ENCODE assay signal across 8 cellular contexts in genomic region chr1:63367218-63368103, GRCh38. TPM values are rescaled to one million over a fixed set of nuclear protein-coding genes. Genes with fewer than 3 reads are reported as not detected.
DNase-seq lines count a peak whose midpoint lies in the region; ATAC-seq and TF ChIP-seq lines count a peak whose summit lies in the region.

Gene ALG6 (plus strand): TSS chr1:63367627. CDS start chr1:63370978, 3,351 bp downstream.

- peak within 1 kb of the TSS; percentile 75 to 81 for H3K27ac ChIP-seq in mucosa of rectum (ENCODE audit: low read depth in 2 of 2, low read length in 2 of 2)

- no peaks in the 10 kb centered on the region for H3K9me3 ChIP-seq in mucosa of rectum (ENCODE audit: control insufficient read depth in 2 of 2, low read length in 2 of 2)

- peak; percentile 99 for DNase-seq in DMS53 (lab: John Stamatoyannopoulos, UW)
- DNase-seq in Jurkat, Clone E6-1 (ENCODE audit: low read depth, low spot score), result peak; percentile 75
- DNase-seq in OCI-M2 (lab: John Stamatoyannopoulos, UW; ENCODE audit: unreplicated experiment), result peak; percentile 52
- peak; percentile 94 for DNase-seq in activated T-cell treated with anti-CD3 and anti-CD28 coated beads, Interleukin-2, amount 50 U/mL, for 1 hour
- peak; percentile 94 to 96 for DNase-seq in erythroblast (lab: John Stamatoyannopoulos, UW)
- DNase-seq in stimulated activated CD8-positive, alpha-beta memory T cell treated with anti-CD3 and anti-CD28 coated beads, Interleukin-4, amount 100 ng/mL, for 4 hours (ENCODE audit: low read depth in 2 of 2, low spot score in 1 of 2), result peak; percentile 71 to 81

- H3K36me3 ChIP-seq in mucosa of rectum (ENCODE audit: control insufficient read depth in 2 of 2, insufficient read depth in 2 of 2, low read length in 2 of 2), result no peaks in the 10 kb centered on the region

- H3K4me1 ChIP-seq in mucosa of rectum (ENCODE audit: control insufficient read depth in 2 of 2, insufficient read depth in 2 of 2, low read length in 2 of 2), result peaks cover 0 to 11% of the 10 kb centered on the region in 2 donors

- H3K4me3 ChIP-seq in Jurkat, Clone E6-1 (ENCODE audit: low read length), result peak within 1 kb of the TSS; percentile 95
- H3K4me3 ChIP-seq in mucosa of rectum (ENCODE audit: low read length in 2 of 2), result peak within 1 kb of the TSS; percentile 72 to 96

- peak within 1 kb of the TSS; percentile 76 to 97 for H3K9ac ChIP-seq in mucosa of rectum (ENCODE audit: low read depth in 1 of 2, low read length in 2 of 2)

- peak; percentile 94 for ATAC-seq in GM21717 (IDR thresholded peaks at IDR 0.05; ENCODE audit: unreplicated experiment)

- peak; percentile 94 for TF ChIP-seq POLR2A in erythroblast (IDR thresholded peaks at IDR 0.05; ENCODE audit: low read length)

- H3K27me3 ChIP-seq in mucosa of rectum (ENCODE audit: control insufficient read depth in 2 of 2, insufficient read depth in 2 of 2, low read length in 2 of 2), result no peaks in the 10 kb centered on the region

RNA-seq across cellular contexts. Expression of gene ALG6, which starts in this region (rescaled TPM):
- polyA plus RNA-seq in Jurkat, Clone E6-1 (2012; ENCODE audit: insufficient read depth, insufficient read length), result 32.0 TPM

Comparison
In these comparisons a context has a peak if more than half of its experiments do, and no peak if none do; other contexts are left out.
1. Peak in every context shown above with its lines: DNase-seq, ATAC-seq, H3K4me3 ChIP-seq and H3K27ac ChIP-seq.